8 cellular contexts compared by ENCODE assay signal in genomic region chr1:52601976-52602327, GRCh38. TPM values are rescaled to one million over a fixed set of nuclear protein-coding genes. Genes with fewer than 3 reads are reported as not detected.
DNase-seq lines count a peak whose midpoint lies in the region; ATAC-seq and TF ChIP-seq lines count a peak whose summit lies in the region.

No MANE protein-coding gene starts in this region.

- no peak for ATAC-seq in CD8-positive, alpha-beta T cell

- H3K36me3 Mint-ChIP-seq in CD8-positive, alpha-beta T cell: peaks cover 17% of the 10 kb centered on the region
- H3K36me3 Mint-ChIP-seq in osteocyte (ENCODE audit: unreplicated experiment): peaks cover 6% of the 10 kb centered on the region

- peak overlapping the region; percentile 73 for H3K27ac ChIP-seq in CD8-positive, alpha-beta T cell (ENCODE audit: low read depth, low read length)
- no peak overlapping the region; the same call in 1 of the 2 replicates for H3K27ac ChIP-seq in SJCRH30

- H3K27me3 ChIP-seq in CD8-positive, alpha-beta T cell (ENCODE audit: insufficient read depth, low read length): no peaks in the 10 kb centered on the region
- no peaks in the 10 kb centered on the region for H3K27me3 ChIP-seq in SJCRH30

- H3K9me3 Mint-ChIP-seq in CD8-positive, alpha-beta T cell: no peaks in the 10 kb centered on the region
- no peaks in the 10 kb centered on the region for H3K9me3 Mint-ChIP-seq in osteocyte (ENCODE audit: unreplicated experiment)

- peaks cover 30% of the 10 kb centered on the region for H3K4me1 ChIP-seq in CD8-positive, alpha-beta T cell (ENCODE audit: insufficient read depth, low read length)
- peaks cover 5% of the 10 kb centered on the region for H3K4me1 ChIP-seq in SJCRH30

- peak overlapping the region; percentile 83 for H3K4me3 Mint-ChIP-seq in CD8-positive, alpha-beta T cell
- H3K4me3 Mint-ChIP-seq in osteocyte (ENCODE audit: unreplicated experiment): peak overlapping the region; percentile 74

- H3K27me3 Mint-ChIP-seq in CD8-positive, alpha-beta T cell (ENCODE audit: low read depth): no peaks in the 10 kb centered on the region
- no peaks in the 10 kb centered on the region for H3K27me3 Mint-ChIP-seq in osteocyte (ENCODE audit: unreplicated experiment)

- TF ChIP-seq CTCF in CD8-positive, alpha-beta T cell (IDR thresholded peaks at IDR 0.05): no peak
- TF ChIP-seq CTCF in osteocyte (IDR thresholded peaks at IDR 0.05): no peak

- H3K9me3 ChIP-seq in CD8-positive, alpha-beta T cell (ENCODE audit: low read length): no peaks in the 10 kb centered on the region
- no peaks in the 10 kb centered on the region for H3K9me3 ChIP-seq in SJCRH30 (replicated peaks)

- DNase-seq in CD8-positive, alpha-beta T cell: peak in 1 of 7 experiments; percentile 16
- DNase-seq in SJCRH30 (no peak), fibroblast of peridontal ligament (ENCODE audit: extremely low read depth) (peak; percentile 21), osteocyte (ENCODE audit: extremely low spot score, unreplicated experiment) (no peak), HuH-7 (ENCODE audit: low spot score) (no peak), NCI-H2227 (lab: John Stamatoyannopoulos, UW; ENCODE audit: unreplicated experiment) (no peak), NCI-H2107 (lab: John Stamatoyannopoulos, UW) (no peak)
- no peak for DNase-seq in activated CD8-positive, alpha-beta memory T cell treated with anti-CD3 and anti-CD28 coated beads for 24 hours

- peak overlapping the region; percentile 92 for H3K27ac Mint-ChIP-seq in CD8-positive, alpha-beta T cell
- peak overlapping the region; percentile 73 for H3K27ac Mint-ChIP-seq in osteocyte (ENCODE audit: unreplicated experiment)

- intact Hi-C loops in CD8-positive, alpha-beta T cell (cut with DNase I, micrococcal nuclease): loop anchor here (1.0 to 10.0 kb wide), 6 partner anchors 35 to 85 kb away; partner anchors contain the start of gene TUT4 (in 1 of the 2)

- CTCF ChIA-PET in CD8-positive, alpha-beta T cell (lab: Charles Lee): interaction anchor here (0.8 to 1.2 kb wide), 4 partner anchors 31 to 84 kb away, joined by 3 to 4 read pairs (median 3); partner anchors contain the start of gene SHISAL2A

- peaks cover 52% of the 10 kb centered on the region for H3K4me1 Mint-ChIP-seq in CD8-positive, alpha-beta T cell (ENCODE audit: low read depth)
- H3K4me1 Mint-ChIP-seq in osteocyte (ENCODE audit: unreplicated experiment): peaks cover 18% of the 10 kb centered on the region

- no peaks in the 10 kb centered on the region for H3K36me3 ChIP-seq in CD8-positive, alpha-beta T cell (ENCODE audit: insufficient read depth, low read length)
- H3K36me3 ChIP-seq in SJCRH30: 0 out of 2 replicates have a peak, but pooled peaks cover 2% of the 10 kb centered on the region

- peak overlapping the region; percentile 64 for H3K4me3 ChIP-seq in CD8-positive, alpha-beta T cell (ENCODE audit: low read depth, low read length)
- H3K4me3 ChIP-seq in SJCRH30: peak overlapping the region; percentile 52

- POLR2A ChIA-PET in CD8-positive, alpha-beta T cell (lab: Charles Lee): interaction anchor here (0.8 to 2.4 kb wide), 3 partner anchors 31 to 48 kb away, joined by 4 to 14 read pairs (median 14); partner anchors contain the start of genes SHISAL2A and TUT4

RNA-seq across cellular contexts. Expression of gene GPX7, which starts 0.2 kb away (rescaled TPM):
- 10 to 100 TPM; 10.7 to 11.1 TPM for total RNA-seq in CD8-positive, alpha-beta T cell
- total RNA-seq in SJCRH30 (2014; rRNA removed; shearing (Covaris generic)): 10.6 and 13.4 TPM in 2 replicates
- 36.1 and 37.7 TPM in 2 replicates for total RNA-seq in osteocyte

RNA-seq across cellular contexts. Expression of gene SHISAL2A, which starts 31.0 kb away (rescaled TPM):
- total RNA-seq in CD8-positive, alpha-beta T cell: 10 to 100 TPM; 20.9 to 21.3 TPM
- total RNA-seq in SJCRH30 (2014; rRNA removed; shearing (Covaris generic)): not detected in 2 replicates
- not detected in 2 replicates for total RNA-seq in osteocyte

RNA-seq across cellular contexts. Expression of gene TUT4, which starts 49.1 kb away (rescaled TPM):
- total RNA-seq in CD8-positive, alpha-beta T cell: 100 to 1,000 TPM; 133 to 134 TPM
- total RNA-seq in SJCRH30 (2014; rRNA removed; shearing (Covaris generic)): 64.9 and 67.8 TPM in 2 replicates
- 53.7 and 56.4 TPM in 2 replicates for total RNA-seq in osteocyte

Comparison
In these comparisons a context has a peak if more than half of its experiments do, and no peak if none do; other contexts are left out.
1. RNA of gene SHISAL2A, which starts 31.0 kb away (total RNA-seq): 20.9 to 21.3 TPM in CD8-positive, alpha-beta T cell; not detected in SJCRH30 and not detected in osteocyte; every median in the first group is over 10 times any median in the second.